ENCODE assay signal across 18 cellular contexts in genomic region chr11:24709928-24710565, GRCh38.
"Had no signal": no experiment of that assay in that cellular context is flagged by ENCODE, and none has a peak within 500 bp of the region (broad histone marks: within the 10 kb centered on the region; RNA-seq: fewer than 3 reads in every experiment).

No MANE protein-coding gene starts in this region.

- ATAC-seq: gastroesophageal sphincter; naive thymus-derived CD4-positive, alpha-beta T cell; sciatic nerve; stimulated activated memory B cell treated with anti-CD40 and anti-IgM and Interleukin-4, amounts not matched to agents 10 μg/mL and 1 μg/mL and 100 μg/mL, for 72 hours had no signal

- DNase-seq: effector memory CD4-positive, alpha-beta T cell; esophagus squamous epithelium; foreskin fibroblast; glutamatergic neuron; left ventricle myocardium inferior; mesenchymal stem cell; naive thymus-derived CD4-positive, alpha-beta T cell; nephron progenitor cell; spleen; stimulated activated CD4-positive, alpha-beta T cell treated with anti-CD3 and anti-CD28 coated beads, Interleukin-15, amount 100 ng/mL, for 24 hours; stimulated activated CD4-positive, alpha-beta T cell treated with anti-CD3 and anti-CD28 coated beads, Interleukin-1b, Interleukin-23, amount 100 ng/mL, for 48 hours; stimulated activated CD4-positive, alpha-beta T cell treated with anti-CD3 and anti-CD28 coated beads, Interleukin-4, amount 100 ng/mL, for 24 hours; tibial artery; upper lobe of left lung; uterus had no signal
